17 cellular contexts compared by ENCODE assay signal in genomic region chr20:43746344-43747137, GRCh38. TPM values are rescaled to one million over a fixed set of nuclear protein-coding genes. Genes with fewer than 3 reads are reported as not detected.
DNase-seq lines count a peak whose midpoint lies in the region; ATAC-seq, FAIRE-seq and TF ChIP-seq lines count a peak whose summit lies in the region.
"Had no signal": no experiment of that assay in that cellular context is flagged by ENCODE, and none has a peak within 500 bp of the region (broad histone marks: within the 10 kb centered on the region; RNA-seq: fewer than 3 reads in every experiment).

No MANE protein-coding gene starts in this region.

- no peak overlapping the region for H3K56ac ChIP-seq in H1 (replicated peaks; ENCODE audit: insufficient read length, low read depth, low read length)

- peak overlapping the region; percentile 11 for H4K91ac ChIP-seq in H1 (replicated peaks; ENCODE audit: insufficient read length, low read length)

- no peak overlapping the region for H3K23ac ChIP-seq in H1 (ENCODE audit: insufficient read length)

- no peak overlapping the region for H2BK120ac ChIP-seq in H1 (replicated peaks; ENCODE audit: low read depth, low read length)

- CTCF ChIA-PET in HCT116 (lab: Charles Lee): no interaction called here
- CTCF ChIA-PET in H1 (lab: Charles Lee; ENCODE audit: partially characterized antibody): interaction anchor here (1.2 kb wide), 1 partner anchor 335 kb away, joined by 3 read pairs; no protein-coding TSS in a partner anchor

- peak overlapping the region; percentile 42 to 90 (median 70) for H3K4me2 ChIP-seq in BLaER1 treated with 17β-estradiol and CSF1 and Interleukin-3, amounts not matched to agents 10 nM and 100 nM
- H3K4me2 ChIP-seq in HCT116 (ENCODE audit: low read length) (peak overlapping the region; percentile 24), H1 (ENCODE audit: insufficient read depth in 1 of 2, low read depth in 2 of 2, low read length in 2 of 2) (no peak overlapping the region)

- TF ChIP-seq CTCF in HCT116 (IDR thresholded peaks at IDR 0.05 in 2 of 3, conservative IDR thresholded peaks at IDR 0.05 in 1 of 3; ENCODE audit: borderline replicate concordance in 1 of 3, insufficient read depth in 1 of 3, low read depth in 2 of 3, low read length in 2 of 3): no peak
- no peak for TF ChIP-seq CTCF in H1 (IDR thresholded peaks at IDR 0.05; ENCODE audit: control extremely low read depth in 1 of 3, insufficient read depth in 1 of 3, low read depth in 1 of 3, low read length in 3 of 3)
- TF ChIP-seq CTCF in tibial artery (IDR thresholded peaks at IDR 0.05): no peak

- intact Hi-C loops in HCT116 (cut with micrococcal nuclease) (no loop called here), tibial artery (cut with DNase I; ENCODE audit: low total_unique reads) (no loop called here)

- no peak for FAIRE-seq in H1 (lab: Jason Lieb, UNC)
- FAIRE-seq: astrocyte, HTR-8/SVneo had no signal

- no peak for TF ChIP-seq EP300 in H1 (IDR thresholded peaks at IDR 0.05; ENCODE audit: borderline replicate concordance in 1 of 2, low read depth in 2 of 2, low read length in 2 of 2)

- H3K27ac ChIP-seq in BLaER1 treated with 17β-estradiol and CSF1 and Interleukin-3, amounts not matched to agents 10 nM and 100 nM: peak overlapping the region in 9 of 11 experiments; percentile 6 to 92 (median 88); a peak in 18 of 22 replicates
- no peak overlapping the region for H3K27ac ChIP-seq in HCT116 (ENCODE audit: low read depth, low read length)
- no peak overlapping the region for H3K27ac ChIP-seq in H1 (ENCODE audit: low read depth, low read length)
- H3K27ac ChIP-seq in tibial artery: no peak overlapping the region
- H3K27ac ChIP-seq: suprapubic skin had no signal

- no peak overlapping the region for H2BK20ac ChIP-seq in H1 (ENCODE audit: low read length)

- RAD21 ChIA-PET in HCT116 (lab: Charles Lee; ENCODE audit: low non-redundant PET in 1 of 2, low total read pairs in 2 of 2, uncharacterized antibody in 2 of 2, unreplicated experiment in 2 of 2): no interaction called here

- H3K36me3 ChIP-seq in BLaER1 treated with 17β-estradiol and CSF1 and Interleukin-3, amounts not matched to agents 10 nM and 100 nM: no peaks in the 10 kb centered on the region
- no peaks in the 10 kb centered on the region for H3K36me3 ChIP-seq in HCT116 (ENCODE audit: control insufficient read depth in 1 of 2, insufficient read depth in 2 of 2, low read length in 2 of 2)
- no peaks in the 10 kb centered on the region for H3K36me3 ChIP-seq in H1 (ENCODE audit: control insufficient read depth in 2 of 4, insufficient read depth in 4 of 4, low read length in 3 of 4)
- no peaks in the 10 kb centered on the region for H3K36me3 ChIP-seq in tibial artery
- H3K36me3 ChIP-seq: suprapubic skin had no signal

- peaks cover 0 to 6% (median 0%) of the 10 kb centered on the region in 11 experiments; a peak in 1 of 22 replicates for H3K27me3 ChIP-seq in BLaER1 treated with 17β-estradiol and CSF1 and Interleukin-3, amounts not matched to agents 10 nM and 100 nM
- H3K27me3 ChIP-seq in HCT116 (ENCODE audit: insufficient read depth, low read length) (no peaks in the 10 kb centered on the region), H1 (replicated peaks in 1 of 4; ENCODE audit: control insufficient read depth in 3 of 4, extremely low read depth in 1 of 4, insufficient read depth in 3 of 4, low read length in 3 of 4) (no peaks in the 10 kb centered on the region; a peak in 1 of 7 replicates), tibial artery (peaks cover 0 to 62% of the 10 kb centered on the region in 2 donors)

- no peak overlapping the region for H3K18ac ChIP-seq in H1 (ENCODE audit: extremely low read depth, low read length)

- H3K4me3 ChIP-seq in BLaER1 treated with 17β-estradiol and CSF1 and Interleukin-3, amounts not matched to agents 10 nM and 100 nM: no peak overlapping the region
- H3K4me3 ChIP-seq in HCT116 (replicated peaks in 1 of 2; ENCODE audit: low read depth in 1 of 2, low read length in 2 of 2): no peak overlapping the region
- no peak overlapping the region for H3K4me3 ChIP-seq in H1 (ENCODE audit: extremely low read depth in 1 of 4, insufficient read depth in 2 of 4, low read depth in 3 of 4, low read length in 4 of 4)
- no peak overlapping the region for H3K4me3 ChIP-seq in tibial artery
- H3K4me3 ChIP-seq: suprapubic skin had no signal

- H2AFZ ChIP-seq in HCT116 (ENCODE audit: low read depth, low read length, poor library complexity, severe bottlenecking): peak overlapping the region; percentile 31
- peak overlapping the region; percentile 95 for H2AFZ ChIP-seq in H1 (ENCODE audit: low read length)

- H3K79me1 ChIP-seq in H1 (ENCODE audit: low read depth, low read length): no peaks in the 10 kb centered on the region

- peak overlapping the region; percentile 88; the same call in 1 of the 2 replicates for H2BK15ac ChIP-seq in H1 (ENCODE audit: low read length)

- no peak overlapping the region for H3K14ac ChIP-seq in H1 (ENCODE audit: insufficient read length)

- TF ChIP-seq RAD21 in HCT116 (IDR thresholded peaks at IDR 0.05; ENCODE audit: low read depth): no peak
- TF ChIP-seq RAD21 in H1 (IDR thresholded peaks at IDR 0.05 in 1 of 2, conservative IDR thresholded peaks at IDR 0.05 in 1 of 2; ENCODE audit: low read depth in 2 of 2, low read length in 2 of 2): no peak

- peak overlapping the region; percentile 19; the same call in 1 of the 2 replicates for H4K8ac ChIP-seq in H1 (ENCODE audit: extremely low read depth, insufficient read depth, low read length)

- H3K79me2 ChIP-seq in HCT116 (ENCODE audit: insufficient read depth, low read length) (no peaks in the 10 kb centered on the region), H1 (ENCODE audit: control insufficient read depth in 1 of 2, insufficient read depth in 2 of 2, low read length in 2 of 2) (no peaks in the 10 kb centered on the region)

- POLR2A ChIA-PET in HCT116 (lab: Charles Lee): no interaction called here
- POLR2A ChIA-PET in H1 (lab: Charles Lee; ENCODE audit: partially characterized antibody): no interaction called here

- DNase-seq in HCT116 (ENCODE audit: low read depth, low spot score): no peak
- DNase-seq in NOMO-1 (lab: John Stamatoyannopoulos, UW; ENCODE audit: unreplicated experiment in 2 of 2): peak; percentile 42 to 44
- DNase-seq in H1 (ENCODE audit: low read depth in 1 of 2, low spot score in 2 of 2): no peak
- DNase-seq in tibial artery: no peak
- DNase-seq in activated T-cell treated with anti-CD3 and anti-CD28 coated beads, Interleukin-2, amount 50 U/mL, for 48 hours: no peak
- no peak for DNase-seq in inferior parietal cortex (ENCODE audit: extremely low spot score)
- DNase-seq: activated CD4-positive, CD25-positive, alpha-beta regulatory T cell; activated T-cell treated with anti-CD3 and anti-CD28 coated beads, Interleukin-2, amount 50 U/mL, for 4 hours; COR-L47; effector memory CD4-positive, alpha-beta T cell; left colon; NCI-H2029 treated with DMSO at 0.1 percent for 48 hours had no signal

- H2BK12ac ChIP-seq in H1 (ENCODE audit: low read depth, low read length): 0 out of 2 replicates have a peak overlapping the region, but pooled peaks have one; percentile 50

- peaks cover 38 to 79% (median 73%) of the 10 kb centered on the region in 10 experiments for H3K4me1 ChIP-seq in BLaER1 treated with 17β-estradiol and CSF1 and Interleukin-3, amounts not matched to agents 10 nM and 100 nM
- H3K4me1 ChIP-seq in HCT116 (ENCODE audit: control insufficient read depth in 1 of 2, insufficient read depth in 2 of 2, low read length in 2 of 2) (peaks cover 2 to 47% of the 10 kb centered on the region in 2 experiments; a peak in 3 of 4 replicates), H1 (replicated peaks in 1 of 4; ENCODE audit: control insufficient read depth in 3 of 4, insufficient read depth in 4 of 4, low read length in 3 of 4) (peaks cover 0 to 4% (median 1%) of the 10 kb centered on the region in 4 experiments; a peak in 2 of 7 replicates), tibial artery (peaks cover 0 to 5% (median 0%) of the 10 kb centered on the region in 4 donors)

- 0 out of 2 replicates have a peak overlapping the region, but pooled peaks have one; percentile 24 for H2BK5ac ChIP-seq in H1 (ENCODE audit: low read depth, low read length)

- 74% methylated on average over 12 of the region's 12 CpGs; no CpG with 5 or more reads in 1 of the 2 experiments for WGBS in H1 (ENCODE audit: extremely low coverage in 1 of 2, insufficient coverage in 1 of 2, insufficient read length in 1 of 2, insufficient replicate concordance in 2 of 2, low coverage in 1 of 2, low lambda C conversion rate in 2 of 2, missing lambda C conversion rate in 1 of 2), 2 experiments

- no peak for TF ChIP-seq POLR2A in HCT116 (IDR thresholded peaks at IDR 0.05; ENCODE audit: borderline replicate concordance, extremely low read depth, insufficient read depth, insufficient read length)
- no peak for TF ChIP-seq POLR2A in H1 (IDR thresholded peaks at IDR 0.05; ENCODE audit: control extremely low read depth in 1 of 2, low read depth in 2 of 2, low read length in 2 of 2)

- H4K5ac ChIP-seq in H1 (ENCODE audit: insufficient read length, low read depth, low read length): no peak overlapping the region

- no TSS peak for BruUV-seq in HCT116 (replicated peaks; lab: Mats Ljungman, UMichigan)

- no peak overlapping the region for H2AK5ac ChIP-seq in H1 (ENCODE audit: low read depth, low read length)

- H3K4ac ChIP-seq in H1 (replicated peaks; ENCODE audit: insufficient read length, low read depth, low read length): no peak overlapping the region

- ATAC-seq in HCT116 (no peak), HG03571 (IDR thresholded peaks at IDR 0.05; ENCODE audit: unreplicated experiment) (no peak)
- ATAC-seq: activated T-cell treated with anti-CD3 and anti-CD28 coated beads, Interleukin-2, amount 50 U/mL, for 4 hours; left colon had no signal

- no peaks in the 10 kb centered on the region for H4K20me1 ChIP-seq in BLaER1 treated with 17β-estradiol and CSF1 and Interleukin-3, amounts not matched to agents 10 nM and 100 nM
- H4K20me1 ChIP-seq in HCT116 (ENCODE audit: insufficient read depth) (no peaks in the 10 kb centered on the region), H1 (replicated peaks in 1 of 2; ENCODE audit: control insufficient read depth in 1 of 2, insufficient read depth in 2 of 2, low read length in 2 of 2) (no peaks in the 10 kb centered on the region)

- H3K9me2 ChIP-seq in HCT116 (ENCODE audit: insufficient read depth): no peaks in the 10 kb centered on the region

- peaks cover 0 to 10% (median 0%) of the 10 kb centered on the region in 11 experiments; a peak in 8 of 22 replicates for H3K9me3 ChIP-seq in BLaER1 treated with 17β-estradiol and CSF1 and Interleukin-3, amounts not matched to agents 10 nM and 100 nM (replicated peaks in 1 of 11)
- H3K9me3 ChIP-seq in HCT116 (ENCODE audit: control insufficient read depth in 1 of 2, insufficient read depth in 1 of 2, low read depth in 1 of 2, low read length in 2 of 2) (no peaks in the 10 kb centered on the region), H1 (ENCODE audit: insufficient read depth in 2 of 2, low read depth in 1 of 2, low read length in 1 of 2) (no peaks in the 10 kb centered on the region), tibial artery (no peaks in the 10 kb centered on the region)
- H3K9me3 ChIP-seq: suprapubic skin had no signal

- H3K9ac ChIP-seq in BLaER1 treated with 17β-estradiol and CSF1 and Interleukin-3, amounts not matched to agents 10 nM and 100 nM: peak overlapping the region in 5 of 11 experiments; percentile 12 to 43 (median 24); a peak in 6 of 22 replicates
- H3K9ac ChIP-seq in HCT116 (ENCODE audit: low read length) (no peak overlapping the region), H1 (replicated peaks in 1 of 4; ENCODE audit: extremely low read depth in 1 of 4, low read depth in 3 of 4, low read length in 3 of 4) (no peak overlapping the region)

- H3K23me2 ChIP-seq in H1 (ENCODE audit: low read depth, low read length): no peaks in the 10 kb centered on the region

RNA-seq across cellular contexts. Expression of gene GTSF1L, which starts 19.7 kb away (rescaled TPM):
- total RNA-seq in HCT116 (2021; ENCODE audit: unreplicated experiment): not detected
- polyA plus RNA-seq in HCT116 (2012): not detected in 2 replicates
- not detected in 2 replicates for total RNA-seq in H1 (2021; fragmentation: NEBNext Ultra II Directional; extraction: Animal tissue kit (Norgen Biotek cat#: 25700))
- polyA plus RNA-seq in H1 (2011; rRNA removed): not detected in 2 replicates
- polyA plus RNA-seq in H1 (2011; cell fraction: cytosol; rRNA removed): not detected
- polyA plus RNA-seq in H1 (2011; cell fraction: nucleus; rRNA removed): not detected
- polyA plus RNA-seq in H1 (2012, experiment 1 of 2): not detected in 4 replicates
- not detected for polyA plus RNA-seq in H1 (2012, experiment 2 of 2)
- not detected for polyA plus RNA-seq in H1 (2013, experiment 1 of 2)
- not detected for polyA plus RNA-seq in H1 (2013, experiment 2 of 2)
- polyA minus RNA-seq in H1 (2011; rRNA and poly(A)+ RNA removed): not detected in 2 replicates
- polyA minus RNA-seq in H1 (2011; cell fraction: cytosol; rRNA and poly(A)+ RNA removed): not detected
- not detected for polyA minus RNA-seq in H1 (2011; cell fraction: nucleus; rRNA and poly(A)+ RNA removed)
- total RNA-seq: activated T-cell treated with anti-CD3 and anti-CD28 coated beads, Interleukin-2, amount 50 U/mL, for 4 hours; astrocyte; left colon; suprapubic skin had no signal

Comparison
In these comparisons a context has a peak if more than half of its experiments do, and no peak if none do; other contexts are left out.
1. H3K27ac ChIP-seq: peak in BLaER1 treated with 17β-estradiol and CSF1 and Interleukin-3, amounts not matched to agents 10 nM and 100 nM (9 of 11); none in HCT116 (single experiment), H1 (single experiment) and tibial artery (0 of 2).
2. H3K4me2 ChIP-seq: peak in BLaER1 treated with 17β-estradiol and CSF1 and Interleukin-3, amounts not matched to agents 10 nM and 100 nM (11 of 11) and HCT116 (single experiment); none in H1 (0 of 2).
3. DNase-seq: peak in NOMO-1 (2 of 2); none in HCT116 (single experiment), H1 (0 of 2), tibial artery (0 of 2), activated T-cell treated with anti-CD3 and anti-CD28 coated beads, Interleukin-2, amount 50 U/mL, for 48 hours (0 of 2) and inferior parietal cortex (single experiment).